Comparison of ENCODE assay signal across 2 cellular contexts in genomic region chr1:36948147-36948546, GRCh38.
TF ChIP-seq lines count a peak whose summit lies in the region.

No MANE protein-coding gene starts in this region.

TF ChIP-seq in HepG2, 621 proteins besides CTCF, POLR2A, EP300 and RAD21:
- peak; percentile 83 for TF ChIP-seq ZKSCAN1 (IDR thresholded peaks at IDR 0.05; ENCODE audit: low read length)
- no peak for TF ChIP-seq HES4 (CRISPR knock-in tag; IDR thresholded peaks at IDR 0.05; ENCODE audit: borderline replicate concordance)
- no peak for TF ChIP-seq MYC (CRISPR knock-in tag; IDR thresholded peaks at IDR 0.05; ENCODE audit: borderline replicate concordance)
- TF ChIP-seq EED (CRISPR knock-in tag; IDR thresholded peaks at IDR 0.05) = no peak
- TF ChIP-seq PLRG1 (conservative IDR thresholded peaks at IDR 0.05) = no peak
- no peak for TF ChIP-seq PAWR (CRISPR knock-in tag; IDR thresholded peaks at IDR 0.05; ENCODE audit: borderline replicate concordance)

TF ChIP-seq in H1, 55 proteins besides CTCF, POLR2A, EP300 and RAD21:
- TF ChIP-seq HDAC6 (IDR thresholded peaks at IDR 0.05; ENCODE audit: low read depth, low read length) (no peak), SP1 (IDR thresholded peaks at IDR 0.05; ENCODE audit: low read depth, low read length) (no peak), POLR2AphosphoS5 (IDR thresholded peaks at IDR 0.05; ENCODE audit: low read depth, low read length) (no peak), TAF1 (IDR thresholded peaks at IDR 0.05; ENCODE audit: low read depth, low read length) (no peak), KDM4A (IDR thresholded peaks at IDR 0.05; ENCODE audit: low read depth, low read length, severe bottlenecking) (no peak), CEBPB (IDR thresholded peaks at IDR 0.05; ENCODE audit: low read depth, low read length) (no peak), RBBP5 (IDR thresholded peaks at IDR 0.05; ENCODE audit: borderline replicate concordance, low read depth, low read length) (no peak)
- TF ChIP-seq, protein P1, sequence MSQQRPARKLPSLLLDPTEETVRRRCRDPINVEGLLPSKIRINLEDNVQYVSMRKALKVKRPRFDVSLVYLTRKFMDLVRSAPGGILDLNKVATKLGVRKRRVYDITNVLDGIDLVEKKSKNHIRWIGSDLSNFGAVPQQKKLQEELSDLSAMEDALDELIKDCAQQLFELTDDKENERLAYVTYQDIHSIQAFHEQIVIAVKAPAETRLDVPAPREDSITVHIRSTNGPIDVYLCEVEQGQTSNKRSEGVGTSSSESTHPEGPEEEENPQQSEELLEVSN (IDR thresholded peaks at IDR 0.05) = no peak
